In genomic region chr11:534592-535518, GRCh38 we compare ENCODE assay signal across 8 cellular contexts. TPM values are rescaled to one million over a fixed set of nuclear protein-coding genes. Genes with fewer than 3 reads are reported as not detected.
DNase-seq lines count a peak whose midpoint lies in the region; ATAC-seq and TF ChIP-seq lines count a peak whose summit lies in the region.

No MANE protein-coding gene starts in this region.

- intact Hi-C loops in Caco-2 (cut with micrococcal nuclease; ENCODE audit: unreplicated experiment) = no loop called here
- intact Hi-C loops in adrenal gland (cut with DNase I) = no loop called here

- CTCF ChIA-PET in Caco-2 (lab: Charles Lee) = interaction anchor here (0.6 kb wide), 1 partner anchor 41 kb away, joined by 3 read pairs; the partner anchor contains the start of gene PHRF1

- H3K27ac Mint-ChIP-seq in Caco-2 (ENCODE audit: unreplicated experiment) = no peak overlapping the region

- H3K27ac ChIP-seq in adrenal gland (peak overlapping the region in 1 of 5 donors; percentile 82), skin epidermis (peak overlapping the region; percentile 70 to 97 (median 93))

- no peaks in the 10 kb centered on the region for H3K27me3 Mint-ChIP-seq in Caco-2 (ENCODE audit: insufficient read depth, unreplicated experiment)

- TF ChIP-seq CTCF in Caco-2 (IDR thresholded peaks at IDR 0.05; ENCODE audit: insufficient read depth in 1 of 2, low read depth in 1 of 2, low read length in 1 of 2, severe bottlenecking in 1 of 2, unreplicated experiment in 1 of 2) = no peak
- no peak for TF ChIP-seq CTCF in adrenal gland (IDR thresholded peaks at IDR 0.05)

- H3K4me3 ChIP-seq in Caco-2 (ENCODE audit: low read depth, low read length) (peak overlapping the region; percentile 66), adrenal gland (peak overlapping the region; percentile 40 to 91 (median 80)), iPS-11a (ENCODE audit: low read depth, low read length) (peak overlapping the region; percentile 67), skin epidermis (peak overlapping the region; percentile 51 to 88 (median 83))

- POLR2A ChIA-PET in Caco-2 (lab: Charles Lee) = no interaction called here

- H3K9me3 Mint-ChIP-seq in Caco-2 (ENCODE audit: unreplicated experiment) = no peaks in the 10 kb centered on the region

- H3K4me1 Mint-ChIP-seq in Caco-2 (ENCODE audit: low read depth, unreplicated experiment) = no peaks in the 10 kb centered on the region

- no peaks in the 10 kb centered on the region for H3K9me3 ChIP-seq in Caco-2
- H3K9me3 ChIP-seq in adrenal gland (replicated peaks in 1 of 3) = no peaks in the 10 kb centered on the region

- H3K4me1 ChIP-seq in Caco-2 (peaks cover 9% of the 10 kb centered on the region; the same call in 1 of the 2 replicates), adrenal gland (replicated peaks in 1 of 2) (peaks cover 14 to 26% of the 10 kb centered on the region in 2 donors)

- peak; percentile 38 to 40 for DNase-seq in Caco-2
- peak; percentile 19 for DNase-seq in NCI-H345 treated with DMSO at 0.1 percent for 48 hours (lab: John Stamatoyannopoulos, UW; ENCODE audit: unreplicated experiment)
- DNase-seq in adrenal gland = peak in 3 of 7 donors; percentile 42 to 44 (median 44)
- no peak for DNase-seq in effector CD8-positive, alpha-beta T cell (lab: John Stamatoyannopoulos, UW)
- no peak for DNase-seq in NCI-H2081 treated with DMSO at 0.1 percent for 48 hours (lab: John Stamatoyannopoulos, UW)

- WGBS in adrenal gland, 4 donors = 0 to 2% (median 1%) methylated on average over 5 to 103 of the region's 115 CpGs

- BruUV-seq in Caco-2 (replicated peaks; lab: Mats Ljungman, UMichigan) = no TSS peak

- peak; percentile 4 for ATAC-seq in GM21717 (IDR thresholded peaks at IDR 0.05; ENCODE audit: unreplicated experiment)

- TF ChIP-seq POLR2A in adrenal gland (IDR thresholded peaks at IDR 0.05) = no peak

- H3K27me3 ChIP-seq in Caco-2 (replicated peaks; ENCODE audit: control insufficient read depth, insufficient read depth, low read length) (no peaks in the 10 kb centered on the region), adrenal gland (no peaks in the 10 kb centered on the region)

- peaks cover 48% of the 10 kb centered on the region for H3K36me3 Mint-ChIP-seq in Caco-2 (ENCODE audit: insufficient read depth, unreplicated experiment)

- peak overlapping the region; percentile 88 for H3K4me3 Mint-ChIP-seq in Caco-2 (ENCODE audit: unreplicated experiment)

- H3K36me3 ChIP-seq in Caco-2 (ENCODE audit: control insufficient read depth, insufficient read depth, low read length) (peaks cover 3% of the 10 kb centered on the region), adrenal gland (replicated peaks in 1 of 2) (peaks cover 0 to 27% of the 10 kb centered on the region in 2 donors)

RNA-seq across cellular contexts. Expression of gene HRAS, which starts 0.5 kb away (rescaled TPM):
- total RNA-seq in Caco-2 (2022) = 60.2 and 69.0 TPM in 2 replicates
- total RNA-seq in adrenal gland = 10 to 100 TPM; 10.8 to 45.0 (median 39.0) TPM
- polyA plus RNA-seq in adrenal gland = 100 to 1,000 TPM in 2 of 3 donors, 10 to 100 TPM in 1; 18.7 to 190 (median 164) TPM

RNA-seq across cellular contexts. Expression of gene LRRC56, which starts 2.5 kb away (rescaled TPM):
- 4.3 and 4.4 TPM in 2 replicates for total RNA-seq in Caco-2 (2022)
- 1 to 10 TPM in 2 of 8 donors, under 1 TPM in 5, not detected in 1; 0.32 to 1.7 (median 0.93) TPM for total RNA-seq in adrenal gland
- polyA plus RNA-seq in adrenal gland = 1 to 10 TPM in 2 of 3 donors, not detected in 1; 1.7 to 4.3 TPM

RNA-seq across cellular contexts. Expression of gene LMNTD2, which starts 25.7 kb away (rescaled TPM):
- total RNA-seq in Caco-2 (2022) (11.9 and 13.8 TPM in 2 replicates), adrenal gland (1 to 10 TPM in 7 of 8 donors, under 1 TPM in 1; 0.35 to 9.1 (median 6.1) TPM)
- 10 to 100 TPM in 2 of 3 donors, under 1 TPM in 1; 0.20 to 21.0 (median 12.7) TPM for polyA plus RNA-seq in adrenal gland

RNA-seq across cellular contexts. Expression of gene RASSF7, which starts 25.9 kb away (rescaled TPM):
- total RNA-seq in Caco-2 (2022) = 61.1 and 65.5 TPM in 2 replicates
- total RNA-seq in adrenal gland = 10 to 100 TPM in 4 of 8 donors, 1 to 10 TPM in 4; 2.9 to 18.2 (median 7.9) TPM
- 10 to 100 TPM in 1 of 3 donors, 1 to 10 TPM in 1, under 1 TPM in 1; 0.33 to 19.9 (median 9.8) TPM for polyA plus RNA-seq in adrenal gland

RNA-seq across cellular contexts. Expression of gene RNH1, which starts 27.8 kb away (rescaled TPM):
- total RNA-seq in Caco-2 (2022) (134 and 136 TPM in 2 replicates), adrenal gland (100 to 1,000 TPM; 190 to 342 (median 264) TPM)
- 100 to 1,000 TPM in 2 of 3 donors, 10 to 100 TPM in 1; 36.3 to 125 (median 110) TPM for polyA plus RNA-seq in adrenal gland

Comparison
In these comparisons a context has a peak if more than half of its experiments do, and no peak if none do; other contexts are left out.
1. DNase-seq: peak in Caco-2 (2 of 2) and NCI-H345 treated with DMSO at 0.1 percent for 48 hours (single experiment); none in effector CD8-positive, alpha-beta T cell (single experiment) and NCI-H2081 treated with DMSO at 0.1 percent for 48 hours (single experiment).
2. Peak in every context shown above with its lines, with median percentiles within 50 percentile points of each other: H3K4me3 ChIP-seq.